In genomic region chr22:44497904-44498242, GRCh38 we compare ENCODE assay signal across 8 cellular contexts. TPM values are rescaled to one million over a fixed set of nuclear protein-coding genes. Genes with fewer than 3 reads are reported as not detected.
DNase-seq lines count a peak whose midpoint lies in the region; ATAC-seq, FAIRE-seq and TF ChIP-seq lines count a peak whose summit lies in the region.

TSS of gene RTL6 (minus strand) at chr22:44498233. CDS start at chr22:44497556, 677 bp downstream.

- peak within 1 kb of the TSS; percentile 77 for H3K27ac Mint-ChIP-seq in T-helper 2 cell treated with Interferon-gamma antibody and Interleukin-4, amounts not matched to agents 5 μg/mL and 100 μg/mL, for 36 hours

- peak within 1 kb of the TSS; percentile 93 for H3K4me2 ChIP-seq in osteoblast (ENCODE audit: insufficient read depth, low read length)

- no peak for FAIRE-seq in H54 (lab: Jason Lieb, UNC)

- peak; percentile 44; the same call in 1 of the 2 replicates for TF ChIP-seq POLR2A in H54 (IDR thresholded peaks at IDR 0.05; ENCODE audit: low read depth, low read length)

- H3K9me3 ChIP-seq in osteoblast (ENCODE audit: low read depth, low read length): no peaks in the 10 kb centered on the region

- peaks cover 9% of the 10 kb centered on the region for H3K27me3 Mint-ChIP-seq in T-helper 2 cell treated with Interferon-gamma antibody and Interleukin-4, amounts not matched to agents 5 μg/mL and 100 μg/mL, for 36 hours (ENCODE audit: low read depth)

- H3K79me2 ChIP-seq in osteoblast (ENCODE audit: insufficient read depth, low read length): peaks cover 50% of the 10 kb centered on the region

- peaks cover 5% of the 10 kb centered on the region for H3K4me1 ChIP-seq in osteoblast (ENCODE audit: insufficient read depth, low read length)

- peaks cover 12% of the 10 kb centered on the region for H3K9me3 Mint-ChIP-seq in T-helper 2 cell treated with Interferon-gamma antibody and Interleukin-4, amounts not matched to agents 5 μg/mL and 100 μg/mL, for 36 hours

- H3K4me3 Mint-ChIP-seq in T-helper 2 cell treated with Interferon-gamma antibody and Interleukin-4, amounts not matched to agents 5 μg/mL and 100 μg/mL, for 36 hours: peak within 1 kb of the TSS; percentile 68

- peak within 1 kb of the TSS; percentile 85 for H3K27ac ChIP-seq in osteoblast (ENCODE audit: low read depth, low read length)

- peaks cover 22% of the 10 kb centered on the region for H3K4me1 Mint-ChIP-seq in T-helper 2 cell treated with Interferon-gamma antibody and Interleukin-4, amounts not matched to agents 5 μg/mL and 100 μg/mL, for 36 hours (ENCODE audit: low read depth)

- H4K20me1 ChIP-seq in osteoblast (ENCODE audit: insufficient read depth, low read length): peaks cover 33% of the 10 kb centered on the region

- peak within 1 kb of the TSS; percentile 76 for H2AFZ ChIP-seq in osteoblast (ENCODE audit: low read length)

- ATAC-seq in HG02759 (IDR thresholded peaks at IDR 0.05; ENCODE audit: unreplicated experiment) (no peak), HG03095 (IDR thresholded peaks at IDR 0.05; ENCODE audit: unreplicated experiment) (no peak)

- H3K4me3 ChIP-seq in fibroblast of pulmonary artery (replicated peaks; ENCODE audit: low read depth, low read length): peak within 1 kb of the TSS; percentile 68
- H3K4me3 ChIP-seq in osteoblast (ENCODE audit: insufficient read depth, low read length): peak within 1 kb of the TSS; percentile 83

- DNase-seq in H54 (ENCODE audit: insufficient read length, low spot score): peak; percentile 77
- DNase-seq in T-helper 2 cell treated with Interferon-gamma antibody and Interleukin-4, amounts not matched to agents 5 μg/mL and 100 μg/mL, for 36 hours (ENCODE audit: low spot score): no peak
- no peak for DNase-seq in fibroblast of pulmonary artery (ENCODE audit: low read depth)
- peak; percentile 99 for DNase-seq in osteoblast (ENCODE audit: insufficient read length, low spot score, missing footprints)
- no peak for DNase-seq in SK-N-DZ (ENCODE audit: low spot score)
- DNase-seq in OCI-M1 (lab: John Stamatoyannopoulos, UW): no peak

- TF ChIP-seq CTCF in fibroblast of pulmonary artery (IDR thresholded peaks at IDR 0.05; ENCODE audit: low read length, missing control alignments): no peak
- no peak for TF ChIP-seq CTCF in osteoblast (IDR thresholded peaks at IDR 0.05; ENCODE audit: extremely low read depth, low read depth, low read length)

- H3K36me3 ChIP-seq in osteoblast (ENCODE audit: insufficient read depth, low read length): peaks cover 28% of the 10 kb centered on the region

- H3K36me3 Mint-ChIP-seq in T-helper 2 cell treated with Interferon-gamma antibody and Interleukin-4, amounts not matched to agents 5 μg/mL and 100 μg/mL, for 36 hours (ENCODE audit: low read depth): peaks cover 11% of the 10 kb centered on the region

- no peaks in the 10 kb centered on the region for H3K27me3 ChIP-seq in osteoblast (ENCODE audit: insufficient read depth, low read length)

RNA-seq across cellular contexts. Expression of gene RTL6, which starts in this region (rescaled TPM):
- total RNA-seq in osteoblast: 26.5 and 30.4 TPM in 2 replicates
- 32.7 and 35.5 TPM in 2 replicates for polyA plus RNA-seq in SK-N-DZ (2014; cell fraction: cytosol; rRNA removed)
- polyA plus RNA-seq in SK-N-DZ (2014; cell fraction: nucleus; rRNA removed): 10.2 and 12.2 TPM in 2 replicates

Comparison
In these comparisons a context has a peak if more than half of its experiments do, and no peak if none do; other contexts are left out.
1. DNase-seq: peak in H54 (single experiment) and osteoblast (single experiment); none in T-helper 2 cell treated with Interferon-gamma antibody and Interleukin-4, amounts not matched to agents 5 μg/mL and 100 μg/mL, for 36 hours (single experiment), fibroblast of pulmonary artery (single experiment), SK-N-DZ (single experiment) and OCI-M1 (single experiment).